8 cellular contexts compared by ENCODE assay signal in the genomic region with DNA sequence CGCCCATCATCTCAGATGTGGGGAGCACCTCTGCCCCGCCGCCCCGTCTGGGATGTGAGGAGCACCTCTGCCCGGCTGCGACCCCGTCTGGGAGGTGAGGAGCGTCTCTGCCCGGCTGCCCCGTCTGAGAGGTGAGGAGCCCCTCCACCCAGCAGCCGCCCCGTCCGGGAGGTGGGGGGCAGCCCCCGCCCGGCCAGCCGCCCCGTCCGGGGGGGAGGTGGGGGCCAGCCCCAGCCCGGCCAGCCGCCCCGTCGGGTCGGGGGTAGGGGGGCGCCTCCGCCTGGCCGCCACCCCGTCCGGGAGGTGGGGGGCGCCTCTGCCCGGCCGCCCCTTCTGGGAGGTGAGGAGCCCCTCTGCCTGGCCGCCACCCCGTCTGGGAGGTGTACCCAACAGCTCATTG. TPM values are rescaled to one million over a fixed set of nuclear protein-coding genes. Genes with fewer than 3 reads are reported as not detected.
DNase-seq lines count a peak whose midpoint lies in the region; ATAC-seq and TF ChIP-seq lines count a peak whose summit lies in the region.
"Not testable (repeated sequence)": the region's sequence is repeated elsewhere in the genome, so short reads cannot be mapped to it uniquely, and the experiment has no call there.

No MANE protein-coding gene starts in this region.

- H3F3A ChIP-seq in PC-9 (ENCODE audit: insufficient read depth, low read depth) = peaks cover 32% of the 10 kb centered on the region

- not testable (repeated sequence) for H3K9me3 ChIP-seq in HAP-1; PC-9 (ENCODE audit: insufficient read depth, low read depth)

- H3K79me2 ChIP-seq in PC-9 (ENCODE audit: low read depth) = peaks cover 15% of the 10 kb centered on the region

- H3K4me2 ChIP-seq in PC-9 = peak overlapping the region; percentile 87

- intact Hi-C loops in PC-9 (cut with micrococcal nuclease; ENCODE audit: unreplicated experiment); activated CD8-positive, alpha-beta T cell treated with anti-CD3 and anti-CD28 coated beads for 36 hours (cut with micrococcal nuclease): not testable (repeated sequence)

- not testable (repeated sequence) for H3K27ac ChIP-seq in PC-9

- CTCF ChIA-PET in BJ (lab: Yijun Ruan, JAX); PC-9 (lab: Charles Lee); activated CD8-positive, alpha-beta T cell treated with anti-CD3 and anti-CD28 coated beads for 36 hours (lab: Charles Lee): not testable (repeated sequence)

- H3K36me3 ChIP-seq in BJ (ENCODE audit: control insufficient read depth, insufficient read depth, low read length) (peaks cover 16% of the 10 kb centered on the region), HAP-1 (replicated peaks) (peaks cover 49% of the 10 kb centered on the region), PC-9 (ENCODE audit: low read depth) (peaks cover 19% of the 10 kb centered on the region; the same call in 1 of the 2 replicates)

- H3K27me3 Mint-ChIP-seq in activated CD8-positive, alpha-beta T cell treated with anti-CD3 and anti-CD28 coated beads for 36 hours; naive B cell; stimulated activated memory B cell treated with anti-CD40 and anti-IgM and Interleukin-4, amounts not matched to agents 10 μg/mL and 1 μg/mL and 100 μg/mL, for 72 hours: not testable (repeated sequence)

- DNase-seq in BJ (ENCODE audit: low read depth); HAP-1 (ENCODE audit: low spot score in 2 of 2); PC-9; activated CD8-positive, alpha-beta T cell treated with anti-CD3 and anti-CD28 coated beads for 36 hours; astrocyte of the cerebellum (ENCODE audit: low read depth); fibroblast of mammary gland (ENCODE audit: low read depth); naive B cell: not testable (repeated sequence)

- peaks cover 31% of the 10 kb centered on the region for H3K36me3 Mint-ChIP-seq in activated CD8-positive, alpha-beta T cell treated with anti-CD3 and anti-CD28 coated beads for 36 hours (ENCODE audit: low read depth)
- peaks cover 7 to 19% of the 10 kb centered on the region in 2 donors for H3K36me3 Mint-ChIP-seq in naive B cell
- H3K36me3 Mint-ChIP-seq in stimulated activated memory B cell treated with anti-CD40 and anti-IgM and Interleukin-4, amounts not matched to agents 10 μg/mL and 1 μg/mL and 100 μg/mL, for 72 hours = peaks cover 43% of the 10 kb centered on the region

- H3K27me3 ChIP-seq in BJ (ENCODE audit: control insufficient read depth, insufficient read depth, low read length); HAP-1 (ENCODE audit: low read depth); PC-9 (ENCODE audit: insufficient read depth, low read depth): not testable (repeated sequence)

- H3K4me3 ChIP-seq in BJ (ENCODE audit: low read depth, low read length) = peak overlapping the region; percentile 90
- H3K4me3 ChIP-seq in HAP-1 = peak overlapping the region; percentile 87; the same call in 1 of the 2 replicates
- peak overlapping the region; percentile 70; the same call in 1 of the 2 replicates for H3K4me3 ChIP-seq in PC-9
- H3K4me3 ChIP-seq in astrocyte of the cerebellum (ENCODE audit: low read depth, low read length) = peak overlapping the region; percentile 93
- peak overlapping the region; percentile 79 for H3K4me3 ChIP-seq in fibroblast of mammary gland (ENCODE audit: control insufficient read depth, low read depth, low read length)

- H3K4me1 Mint-ChIP-seq in activated CD8-positive, alpha-beta T cell treated with anti-CD3 and anti-CD28 coated beads for 36 hours (ENCODE audit: low read depth) = peaks cover 13% of the 10 kb centered on the region
- peaks cover 27 to 37% (median 35%) of the 10 kb centered on the region in 3 donors for H3K4me1 Mint-ChIP-seq in naive B cell
- peaks cover 17% of the 10 kb centered on the region for H3K4me1 Mint-ChIP-seq in stimulated activated memory B cell treated with anti-CD40 and anti-IgM and Interleukin-4, amounts not matched to agents 10 μg/mL and 1 μg/mL and 100 μg/mL, for 72 hours

- peak overlapping the region; percentile 95 for H3K27ac Mint-ChIP-seq in activated CD8-positive, alpha-beta T cell treated with anti-CD3 and anti-CD28 coated beads for 36 hours
- H3K27ac Mint-ChIP-seq in naive B cell = peak overlapping the region in 2 of 6 donors; percentile 60 to 95
- H3K27ac Mint-ChIP-seq in stimulated activated memory B cell treated with anti-CD40 and anti-IgM and Interleukin-4, amounts not matched to agents 10 μg/mL and 1 μg/mL and 100 μg/mL, for 72 hours = not testable (repeated sequence)

- H3K9me3 Mint-ChIP-seq in activated CD8-positive, alpha-beta T cell treated with anti-CD3 and anti-CD28 coated beads for 36 hours; naive B cell; stimulated activated memory B cell treated with anti-CD40 and anti-IgM and Interleukin-4, amounts not matched to agents 10 μg/mL and 1 μg/mL and 100 μg/mL, for 72 hours: not testable (repeated sequence)

- H3K4me1 ChIP-seq in HAP-1 = not testable (repeated sequence)
- H3K4me1 ChIP-seq in PC-9 (replicated peaks; ENCODE audit: insufficient read depth) = peaks cover 14% of the 10 kb centered on the region

- TF ChIP-seq CTCF in BJ (IDR thresholded peaks at IDR 0.05; ENCODE audit: insufficient read depth, low read depth, low read length); PC-9 (conservative IDR thresholded peaks at IDR 0.05); activated CD8-positive, alpha-beta T cell treated with anti-CD3 and anti-CD28 coated beads for 36 hours (IDR thresholded peaks at IDR 0.05); astrocyte of the cerebellum (IDR thresholded peaks at IDR 0.05; ENCODE audit: low read depth, low read length, missing control alignments); fibroblast of mammary gland (conservative IDR thresholded peaks at IDR 0.05; ENCODE audit: control insufficient read depth, insufficient read depth, low read depth, low read length): not testable (repeated sequence)

- in situ Hi-C loops in HAP-1 (cut with MboI; ENCODE audit: low sequenced_read_pairs); astrocyte of the cerebellum (cut with HindIII; ENCODE audit: low sequenced_read_pairs): not testable (repeated sequence)

- H2AFZ ChIP-seq in PC-9 = not testable (repeated sequence)

- ATAC-seq in activated CD8-positive, alpha-beta T cell treated with anti-CD3 and anti-CD28 coated beads for 36 hours; naive B cell (ENCODE audit: low read depth in 2 of 2): not testable (repeated sequence)
- peak; percentile 49 for ATAC-seq in stimulated activated memory B cell treated with anti-CD40 and anti-IgM and Interleukin-4, amounts not matched to agents 10 μg/mL and 1 μg/mL and 100 μg/mL, for 72 hours

- POLR2A ChIA-PET in BJ (lab: Charles Lee); PC-9 (lab: Charles Lee; ENCODE audit: unreplicated experiment); activated CD8-positive, alpha-beta T cell treated with anti-CD3 and anti-CD28 coated beads for 36 hours (lab: Charles Lee): not testable (repeated sequence)

- not testable (repeated sequence) for H4K20me1 ChIP-seq in PC-9 (ENCODE audit: insufficient read depth)

- not testable (repeated sequence) for H3K9me2 ChIP-seq in PC-9 (ENCODE audit: insufficient read depth)

- peak overlapping the region; percentile 79 for H3K4me3 Mint-ChIP-seq in activated CD8-positive, alpha-beta T cell treated with anti-CD3 and anti-CD28 coated beads for 36 hours
- H3K4me3 Mint-ChIP-seq in naive B cell = peak overlapping the region in 7 of 8 donors; percentile 88 to 98 (median 96)
- H3K4me3 Mint-ChIP-seq in stimulated activated memory B cell treated with anti-CD40 and anti-IgM and Interleukin-4, amounts not matched to agents 10 μg/mL and 1 μg/mL and 100 μg/mL, for 72 hours = peak overlapping the region; percentile 80

- not testable (repeated sequence) for BruUV-seq in PC-9 (replicated peaks; lab: Mats Ljungman, UMichigan)

RNA-seq across cellular contexts. Expression of a gene that starts 1.2 kb away (rescaled TPM):
- 89.1 and 119 TPM in 2 replicates for polyA plus RNA-seq in BJ (2011; rRNA removed)
- 58.1 and 82.4 TPM in 2 replicates for polyA minus RNA-seq in BJ (2011; rRNA and poly(A)+ RNA removed)
- 42.3 and 50.2 TPM in 2 replicates for total RNA-seq in PC-9 (2021)
- 10 to 100 TPM; 48.7 to 57.3 TPM for total RNA-seq in activated CD8-positive, alpha-beta T cell treated with anti-CD3 and anti-CD28 coated beads for 36 hours
- 10 to 100 TPM; 18.8 to 30.1 (median 22.7) TPM for polyA plus RNA-seq in naive B cell (ENCODE audit: low read depth in 6 of 6)

RNA-seq across cellular contexts. Expression of a gene that starts 28.6 kb away (rescaled TPM):
- polyA plus RNA-seq in BJ (2011; rRNA removed) (48.4 and 68.4 TPM in 2 replicates), naive B cell (ENCODE audit: low read depth in 6 of 6) (10 to 100 TPM; 38.2 to 66.8 (median 46.6) TPM)
- 19.1 and 23.5 TPM in 2 replicates for polyA minus RNA-seq in BJ (2011; rRNA and poly(A)+ RNA removed)
- 84.9 and 100 TPM in 2 replicates for total RNA-seq in PC-9 (2021)
- 10 to 100 TPM; 58.3 to 61.9 TPM for total RNA-seq in activated CD8-positive, alpha-beta T cell treated with anti-CD3 and anti-CD28 coated beads for 36 hours

RNA-seq across cellular contexts. Expression of a gene that starts 51.1 kb away (rescaled TPM):
- polyA plus RNA-seq in BJ (2011; rRNA removed) (36.0 and 41.9 TPM in 2 replicates), naive B cell (ENCODE audit: low read depth in 6 of 6) (10 to 100 TPM in 5 of 6 donors, 1 to 10 TPM in 1; 6.5 to 23.7 (median 20.0) TPM)
- polyA minus RNA-seq in BJ (2011; rRNA and poly(A)+ RNA removed) = 58.9 and 59.5 TPM in 2 replicates
- total RNA-seq in PC-9 (2021) = 58.5 and 73.2 TPM in 2 replicates
- 10 to 100 TPM; 34.4 to 35.3 TPM for total RNA-seq in activated CD8-positive, alpha-beta T cell treated with anti-CD3 and anti-CD28 coated beads for 36 hours
